ENCODE assay signal across 9 cellular contexts in the genomic region with DNA sequence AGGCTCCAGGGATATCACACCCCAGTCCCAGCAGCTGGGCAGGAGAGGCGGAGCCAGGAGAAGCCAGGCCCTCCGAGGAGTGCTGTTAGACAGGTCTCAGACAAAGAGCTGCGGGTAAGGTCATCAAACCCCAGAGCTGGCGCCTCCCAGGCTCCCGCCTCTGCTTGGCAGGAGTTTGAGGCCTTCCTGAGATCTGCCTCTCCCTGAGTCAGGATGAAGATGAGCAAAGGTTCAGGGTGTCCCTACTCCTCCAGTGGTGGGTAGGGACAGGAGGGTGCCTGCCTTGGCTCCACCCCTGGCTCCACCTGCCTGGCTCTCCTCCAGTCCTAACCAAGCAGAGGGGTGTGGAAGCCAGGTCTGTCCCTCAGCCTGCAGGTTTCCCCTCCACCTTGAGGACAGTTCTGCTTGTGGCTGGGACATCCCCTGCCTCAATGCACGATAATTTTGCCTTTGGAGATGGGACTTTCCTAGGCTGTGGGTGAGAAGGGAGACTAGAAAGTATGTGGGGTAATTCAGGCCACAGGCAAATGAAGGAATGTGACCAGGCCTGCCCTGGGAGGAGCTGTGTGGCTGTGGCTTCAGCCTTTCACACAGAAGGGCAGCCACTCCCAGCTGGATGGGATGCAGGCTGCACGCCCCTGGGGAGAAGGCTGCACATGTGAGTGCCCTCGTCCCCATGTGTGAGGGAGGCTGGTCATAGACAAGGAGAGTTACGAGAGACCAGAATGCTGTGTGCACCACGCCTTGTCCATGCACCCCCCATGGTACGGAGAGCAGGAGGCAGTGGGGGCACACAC. TPM values are rescaled to one million over a fixed set of nuclear protein-coding genes. Genes with fewer than 3 reads are reported as not detected.
DNase-seq lines count a peak whose midpoint lies in the region; ATAC-seq and TF ChIP-seq lines count a peak whose summit lies in the region.
"Had no signal": no experiment of that assay in that cellular context is flagged by ENCODE, and none has a peak within 500 bp of the region (broad histone marks: within the 10 kb centered on the region; RNA-seq: fewer than 3 reads in every experiment).

No MANE protein-coding gene starts in this region.

- H3K27ac Mint-ChIP-seq in central memory CD8-positive, alpha-beta T cell (ENCODE audit: low read depth): peak overlapping the region; percentile 78
- no peak overlapping the region for H3K27ac Mint-ChIP-seq in HFFc6
- H3K27ac Mint-ChIP-seq: naive thymus-derived CD8-positive, alpha-beta T cell had no signal

- no peaks in the 10 kb centered on the region for H3K4me1 ChIP-seq in rectal smooth muscle tissue (ENCODE audit: control insufficient read depth, insufficient read depth, low read length)

- DNase-seq in A172 (ENCODE audit: low spot score) (peak; percentile 44), HFFc6 (no peak), head of caudate nucleus (no peak), DMS79 treated with DMSO at 0.1 percent for 48 hours (lab: John Stamatoyannopoulos, UW) (no peak)
- DNase-seq in central memory CD8-positive, alpha-beta T cell (ENCODE audit: low spot score in 2 of 2): no peak
- DNase-seq: naive thymus-derived CD8-positive, alpha-beta T cell had no signal

- H3K9me3 Mint-ChIP-seq in central memory CD8-positive, alpha-beta T cell: no peaks in the 10 kb centered on the region
- H3K9me3 Mint-ChIP-seq in HFFc6: no peaks in the 10 kb centered on the region
- H3K9me3 Mint-ChIP-seq: naive thymus-derived CD8-positive, alpha-beta T cell had no signal

- peaks cover 7% of the 10 kb centered on the region for H3K27me3 ChIP-seq in rectal smooth muscle tissue (ENCODE audit: control insufficient read depth, insufficient read depth, low read length)

- H3K27ac ChIP-seq in rectal smooth muscle tissue (ENCODE audit: low read depth, low read length): no peak overlapping the region

- H3K36me3 ChIP-seq in rectal smooth muscle tissue (ENCODE audit: control insufficient read depth, insufficient read depth, low read length): no peaks in the 10 kb centered on the region

- H3K4me1 Mint-ChIP-seq in central memory CD8-positive, alpha-beta T cell: peaks cover 2% of the 10 kb centered on the region
- peaks cover 8% of the 10 kb centered on the region for H3K4me1 Mint-ChIP-seq in HFFc6 (ENCODE audit: low read depth)

- H3K36me3 Mint-ChIP-seq in central memory CD8-positive, alpha-beta T cell (ENCODE audit: insufficient read depth): peaks cover 3% of the 10 kb centered on the region
- no peaks in the 10 kb centered on the region for H3K36me3 Mint-ChIP-seq in HFFc6 (ENCODE audit: low read depth)
- H3K36me3 Mint-ChIP-seq: naive thymus-derived CD8-positive, alpha-beta T cell had no signal

- intact Hi-C loops in head of caudate nucleus (cut with DNase I): no loop called here

- peak overlapping the region; percentile 42 for H3K4me3 ChIP-seq in rectal smooth muscle tissue (ENCODE audit: low read length)

- H3K4me3 Mint-ChIP-seq in central memory CD8-positive, alpha-beta T cell: no peak overlapping the region
- no peak overlapping the region for H3K4me3 Mint-ChIP-seq in HFFc6

- peak; percentile 56 for ATAC-seq in GM18861 (IDR thresholded peaks at IDR 0.05; ENCODE audit: unreplicated experiment)
- ATAC-seq in HG03175 (IDR thresholded peaks at IDR 0.05; ENCODE audit: unreplicated experiment): peak; percentile 47
- no peak for ATAC-seq in central memory CD8-positive, alpha-beta T cell (replicated peaks; ENCODE audit: extremely low read depth, poor library complexity, severe bottlenecking)

- TF ChIP-seq CTCF in HFFc6 (IDR thresholded peaks at IDR 0.05): no peak

- H3K9ac ChIP-seq in rectal smooth muscle tissue (ENCODE audit: low read length): no peak overlapping the region

- H3K27me3 Mint-ChIP-seq in central memory CD8-positive, alpha-beta T cell: peaks cover 21% of the 10 kb centered on the region
- peaks cover 14% of the 10 kb centered on the region for H3K27me3 Mint-ChIP-seq in HFFc6 (ENCODE audit: insufficient read depth)

RNA-seq across cellular contexts. Expression of gene PLEKHG6, which starts 2.2 kb away (rescaled TPM):
- not detected in 2 replicates for total RNA-seq in A172 (2014; rRNA removed; shearing (Covaris generic))
- not detected for total RNA-seq in HFFc6 (2021; fragmentation: NEBNext Ultra II Directional; extraction: Animal tissue kit (Norgen Biotek cat#: 25700))
- total RNA-seq: naive thymus-derived CD8-positive, alpha-beta T cell had no signal

RNA-seq across cellular contexts. Expression of gene TNFRSF1A, which starts 29.1 kb away (rescaled TPM):
- 121 and 172 TPM in 2 replicates for total RNA-seq in A172 (2014; rRNA removed; shearing (Covaris generic))
- total RNA-seq in HFFc6 (2021; fragmentation: NEBNext Ultra II Directional; extraction: Animal tissue kit (Norgen Biotek cat#: 25700)): 100 to 1,000 TPM; 105 to 122 (median 112) TPM
